In genomic region chr3:52244061-52244628, GRCh38 we compare ENCODE assay signal across 2 cellular contexts.
TF ChIP-seq lines count a peak whose summit lies in the region.

No MANE protein-coding gene starts in this region.

TF ChIP-seq in liver, 16 proteins besides CTCF, POLR2A, EP300 and RAD21:
- TF ChIP-seq HNF4A (conservative IDR thresholded peaks at IDR 0.05) (no peak), GABPA (IDR thresholded peaks at IDR 0.05 in 1 of 2, conservative IDR thresholded peaks at IDR 0.05 in 1 of 2) (no peak), SP1 (IDR thresholded peaks at IDR 0.05) (no peak), FOXA1 (IDR thresholded peaks at IDR 0.05) (no peak), JUND (IDR thresholded peaks at IDR 0.05) (no peak), NR2F2 (IDR thresholded peaks at IDR 0.05) (no peak), REST (IDR thresholded peaks at IDR 0.05) (no peak), MAX (IDR thresholded peaks at IDR 0.05) (no peak), EGR1 (IDR thresholded peaks at IDR 0.05; ENCODE audit: low read depth in 2 of 2) (no peak), FOXA2 (IDR thresholded peaks at IDR 0.05) (no peak)

TF ChIP-seq in HepG2, 621 proteins besides CTCF, POLR2A, EP300 and RAD21:
- TF ChIP-seq MLLT10 (CRISPR knock-in tag; IDR thresholded peaks at IDR 0.05) (no peak), ZNF770 (CRISPR knock-in tag; IDR thresholded peaks at IDR 0.05) (no peak), ZNF292 (CRISPR knock-in tag; IDR thresholded peaks at IDR 0.05; ENCODE audit: borderline replicate concordance, low read depth) (no peak), ZNF704 (CRISPR knock-in tag; IDR thresholded peaks at IDR 0.05; ENCODE audit: borderline replicate concordance) (no peak), ZNF605 (CRISPR knock-in tag; IDR thresholded peaks at IDR 0.05) (no peak)
